18 cellular contexts compared by ENCODE assay signal in genomic region chr13:52994865-52995264, GRCh38. TPM values are rescaled to one million over a fixed set of nuclear protein-coding genes. Genes with fewer than 3 reads are reported as not detected.
DNase-seq lines count a peak whose midpoint lies in the region; ATAC-seq lines count a peak whose summit lies in the region.
"Had no signal": no experiment of that assay in that cellular context is flagged by ENCODE, and none has a peak within 500 bp of the region (broad histone marks: within the 10 kb centered on the region; RNA-seq: fewer than 3 reads in every experiment).

No MANE protein-coding gene starts in this region.

- peak overlapping the region; percentile 72 to 83 for H3K27ac Mint-ChIP-seq in natural killer cell treated with Interleukin-12 subunit alpha and Interleukin-12 subunit beta and Interleukin-15 and Interleukin-18, amount 100 ng/mL, for 72 hours
- H3K27ac Mint-ChIP-seq in activated naive CD4-positive, alpha-beta T cell treated with anti-CD3 and anti-CD28 coated beads, Interleukin-2, amount 10 ng/mL, durations not matched to agents 7 days and 5 days: no peak overlapping the region
- H3K27ac Mint-ChIP-seq: HFFc6 had no signal

- H3K27me3 Mint-ChIP-seq in natural killer cell treated with Interleukin-12 subunit alpha and Interleukin-12 subunit beta and Interleukin-15 and Interleukin-18, amount 100 ng/mL, for 72 hours: no peaks in the 10 kb centered on the region
- H3K27me3 Mint-ChIP-seq in activated naive CD4-positive, alpha-beta T cell treated with anti-CD3 and anti-CD28 coated beads, Interleukin-2, amount 10 ng/mL, durations not matched to agents 7 days and 5 days: peaks cover 3% of the 10 kb centered on the region

- H3K4me3 Mint-ChIP-seq in natural killer cell treated with Interleukin-12 subunit alpha and Interleukin-12 subunit beta and Interleukin-15 and Interleukin-18, amount 100 ng/mL, for 72 hours: peak overlapping the region; percentile 79
- no peak overlapping the region for H3K4me3 Mint-ChIP-seq in activated naive CD4-positive, alpha-beta T cell treated with anti-CD3 and anti-CD28 coated beads, Interleukin-2, amount 10 ng/mL, durations not matched to agents 7 days and 5 days
- H3K4me3 Mint-ChIP-seq: HFFc6 had no signal

- peaks cover 4% of the 10 kb centered on the region for H3K9me3 Mint-ChIP-seq in natural killer cell treated with Interleukin-12 subunit alpha and Interleukin-12 subunit beta and Interleukin-15 and Interleukin-18, amount 100 ng/mL, for 72 hours
- H3K9me3 Mint-ChIP-seq in activated naive CD4-positive, alpha-beta T cell treated with anti-CD3 and anti-CD28 coated beads, Interleukin-2, amount 10 ng/mL, durations not matched to agents 7 days and 5 days: no peaks in the 10 kb centered on the region

- peak; percentile 18 for DNase-seq in DMS153 (lab: John Stamatoyannopoulos, UW)
- DNase-seq in DMS153 treated with DMSO at 0.1 percent for 48 hours (lab: John Stamatoyannopoulos, UW; ENCODE audit: unreplicated experiment): no peak
- DNase-seq in D341Med (ENCODE audit: low spot score): peak; percentile 70
- peak; percentile 69 for DNase-seq in NCI-H69 (lab: John Stamatoyannopoulos, UW)
- DNase-seq in natural killer cell treated with Interleukin-12 subunit alpha and Interleukin-12 subunit beta and Interleukin-15 and Interleukin-18, amount 100 ng/mL, for 72 hours (ENCODE audit: low spot score): no peak
- DNase-seq in cerebellar cortex (ENCODE audit: low spot score): no peak
- no peak for DNase-seq in T-helper 1 cell
- DNase-seq in activated naive CD4-positive, alpha-beta T cell treated with anti-CD3 and anti-CD28 coated beads, Interleukin-2, amount 10 ng/mL, durations not matched to agents 7 days and 5 days: no peak
- DNase-seq: 8988T; HFFc6; MV-4-11; NCI-H510A treated with DMSO at 0.1 percent for 48 hours; NK-92 treated with Interleukin-12 subunit alpha and Interleukin-12 subunit beta, amount 100 ng/mL, for 24 hours; Peyer's patch; SW 1271 had no signal

- H3K36me3 Mint-ChIP-seq in natural killer cell treated with Interleukin-12 subunit alpha and Interleukin-12 subunit beta and Interleukin-15 and Interleukin-18, amount 100 ng/mL, for 72 hours: no peaks in the 10 kb centered on the region
- H3K36me3 Mint-ChIP-seq in activated naive CD4-positive, alpha-beta T cell treated with anti-CD3 and anti-CD28 coated beads, Interleukin-2, amount 10 ng/mL, durations not matched to agents 7 days and 5 days: no peaks in the 10 kb centered on the region

- CTCF ChIA-PET in activated naive CD4-positive, alpha-beta T cell treated with anti-CD3 and anti-CD28 coated beads, Interleukin-2, amount 10 ng/mL, durations not matched to agents 7 days and 5 days (lab: Charles Lee): interaction anchor here (1.0 kb wide), 1 partner anchor 9 kb away, joined by 3 read pairs; no protein-coding TSS in a partner anchor

- ATAC-seq in natural killer cell treated with Interleukin-12 subunit alpha and Interleukin-12 subunit beta and Interleukin-15 and Interleukin-18, amount 100 ng/mL, for 72 hours: no peak

- peaks cover 41 to 44% of the 10 kb centered on the region in 2 donors for H3K4me1 Mint-ChIP-seq in natural killer cell treated with Interleukin-12 subunit alpha and Interleukin-12 subunit beta and Interleukin-15 and Interleukin-18, amount 100 ng/mL, for 72 hours (ENCODE audit: low read depth in 2 of 2)
- H3K4me1 Mint-ChIP-seq in activated naive CD4-positive, alpha-beta T cell treated with anti-CD3 and anti-CD28 coated beads, Interleukin-2, amount 10 ng/mL, durations not matched to agents 7 days and 5 days: no peaks in the 10 kb centered on the region

RNA-seq across cellular contexts. Expression of gene OLFM4, which starts 33.7 kb away (rescaled TPM):
- not detected for total RNA-seq in natural killer cell treated with Interleukin-12 subunit alpha and Interleukin-12 subunit beta and Interleukin-15 and Interleukin-18, amount 100 ng/mL, for 72 hours
- total RNA-seq: H4, HFFc6, HT1080, SJSA1 had no signal

Comparison
In these comparisons a context has a peak if more than half of its experiments do, and no peak if none do; other contexts are left out.
1. DNase-seq: peak in DMS153 (single experiment), D341Med (single experiment) and NCI-H69 (single experiment); none in DMS153 treated with DMSO at 0.1 percent for 48 hours (single experiment), natural killer cell treated with Interleukin-12 subunit alpha and Interleukin-12 subunit beta and Interleukin-15 and Interleukin-18, amount 100 ng/mL, for 72 hours (single experiment), cerebellar cortex (single experiment), T-helper 1 cell (0 of 5) and activated naive CD4-positive, alpha-beta T cell treated with anti-CD3 and anti-CD28 coated beads, Interleukin-2, amount 10 ng/mL, durations not matched to agents 7 days and 5 days (single experiment).